In the genomic region with DNA sequence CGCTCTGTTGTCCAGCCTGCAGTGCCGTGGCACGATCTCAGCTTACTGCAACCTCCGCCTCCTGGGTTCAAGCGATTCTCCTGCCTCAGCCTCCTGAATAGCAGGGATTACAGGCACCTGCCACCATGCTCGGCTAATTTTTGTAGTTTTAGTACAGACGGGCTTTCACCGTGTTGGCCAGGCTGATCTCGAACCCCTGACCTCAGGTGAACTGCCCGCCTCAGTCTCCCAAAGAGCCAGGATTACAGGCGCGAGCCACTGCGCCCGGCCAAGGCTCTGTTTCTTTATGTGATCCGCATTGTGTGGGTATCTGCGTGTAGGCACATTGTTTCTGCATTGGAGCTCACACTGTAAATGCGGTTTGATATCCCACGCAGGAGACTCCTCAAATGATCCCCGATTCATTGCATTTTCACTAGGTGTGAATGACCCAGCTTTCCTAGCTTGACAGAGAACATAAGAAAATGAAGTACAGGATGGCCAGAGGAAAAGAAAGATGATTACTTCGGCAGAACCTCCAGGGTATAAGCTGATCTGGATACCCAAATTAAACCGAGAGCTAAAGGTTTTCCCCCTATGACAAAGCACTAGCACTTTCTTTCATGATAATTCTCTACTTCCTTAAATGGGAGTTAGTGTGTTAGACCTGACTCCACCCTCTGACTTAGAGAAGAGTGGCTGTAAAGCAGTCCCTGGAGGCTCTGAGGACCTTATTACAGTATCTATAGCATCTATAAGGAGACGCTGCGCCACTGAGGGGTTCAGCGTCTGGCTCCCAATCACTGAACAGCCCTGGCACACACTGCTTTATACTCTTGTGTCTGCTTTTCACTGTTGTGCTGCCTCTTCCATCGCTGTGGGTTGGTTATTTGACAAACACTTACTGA, we compare ENCODE assay signal across 8 cellular contexts.
DNase-seq lines count a peak whose midpoint lies in the region; ATAC-seq and TF ChIP-seq lines count a peak whose summit lies in the region.

No MANE protein-coding gene starts in this region.

- ATAC-seq in GM18499 (IDR thresholded peaks at IDR 0.05; ENCODE audit: insufficient read depth, unreplicated experiment) = peak; percentile 56
- ATAC-seq in GM21619 (IDR thresholded peaks at IDR 0.05; ENCODE audit: unreplicated experiment) = peak; percentile 67

- no peaks in the 10 kb centered on the region for H3K9me2 ChIP-seq in Loucy (replicated peaks; ENCODE audit: low read depth, low read length)

- H3K9ac ChIP-seq in Loucy (ENCODE audit: low read depth, low read length, poor library complexity, severe bottlenecking) = no peak overlapping the region
- peak overlapping the region; percentile 83 for H3K9ac ChIP-seq in adipocyte (ENCODE audit: low read length)
- H3K9ac ChIP-seq in mucosa of rectum (ENCODE audit: low read depth in 1 of 2, low read length in 2 of 2) = peak overlapping the region in 1 of 2 donors; percentile 52

- H3K9me3 ChIP-seq in Loucy (ENCODE audit: insufficient read depth, low read depth, low read length) (peaks cover 2% of the 10 kb centered on the region; the same call in 1 of the 2 replicates), adipocyte (ENCODE audit: control insufficient read depth, low read length) (no peaks in the 10 kb centered on the region), mucosa of rectum (ENCODE audit: control insufficient read depth in 2 of 2, low read length in 2 of 2) (no peaks in the 10 kb centered on the region)

- no peak overlapping the region for H3K4me2 ChIP-seq in Loucy (ENCODE audit: low read depth, low read length, poor library complexity, severe bottlenecking)

- no peaks in the 10 kb centered on the region for H3F3A ChIP-seq in Loucy (ENCODE audit: low read depth)

- no peak for TF ChIP-seq CTCF in Loucy (conservative IDR thresholded peaks at IDR 0.05; ENCODE audit: low read length)

- H3K36me3 ChIP-seq in Loucy (ENCODE audit: insufficient read depth, low read length) = no peaks in the 10 kb centered on the region
- peaks cover 4% of the 10 kb centered on the region for H3K36me3 ChIP-seq in adipocyte (ENCODE audit: control insufficient read depth, insufficient read depth, low read length, severe bottlenecking)
- peaks cover 0 to 2% of the 10 kb centered on the region in 2 donors for H3K36me3 ChIP-seq in mucosa of rectum (ENCODE audit: control insufficient read depth in 2 of 2, insufficient read depth in 2 of 2, low read length in 2 of 2)

- peak overlapping the region; percentile 14; the same call in 1 of the 2 replicates for H2AFZ ChIP-seq in Loucy (ENCODE audit: low read length)

- H3K27ac ChIP-seq in mucosa of rectum (ENCODE audit: low read depth in 2 of 2, low read length in 2 of 2) = peak overlapping the region; percentile 11 to 87

- no peaks in the 10 kb centered on the region for H3K79me2 ChIP-seq in Loucy (ENCODE audit: insufficient read depth, low read length)

- H3K27me3 ChIP-seq in Loucy (ENCODE audit: insufficient read depth, low read length, poor library complexity, severe bottlenecking) (no peaks in the 10 kb centered on the region), adipocyte (replicated peaks; ENCODE audit: control insufficient read depth, insufficient read depth, low read length) (no peaks in the 10 kb centered on the region), mucosa of rectum (ENCODE audit: control insufficient read depth in 2 of 2, insufficient read depth in 2 of 2, low read length in 2 of 2) (no peaks in the 10 kb centered on the region)

- H4K20me1 ChIP-seq in Loucy (ENCODE audit: insufficient read depth, low read length, poor library complexity, severe bottlenecking) = no peaks in the 10 kb centered on the region

- no peak overlapping the region for H3K4me3 ChIP-seq in Loucy (ENCODE audit: low read length, poor library complexity, severe bottlenecking)
- peak overlapping the region; percentile 71 for H3K4me3 ChIP-seq in adipocyte (ENCODE audit: low read length)
- H3K4me3 ChIP-seq in mucosa of rectum (ENCODE audit: low read length in 2 of 2) = peak overlapping the region in 1 of 2 donors; percentile 49

- H3K4me1 ChIP-seq in Loucy (ENCODE audit: insufficient read depth, low read length, poor library complexity, severe bottlenecking) (peaks cover 27% of the 10 kb centered on the region), adipocyte (ENCODE audit: control insufficient read depth, insufficient read depth, low read length) (peaks cover 52% of the 10 kb centered on the region), mucosa of rectum (ENCODE audit: control insufficient read depth in 2 of 2, insufficient read depth in 2 of 2, low read length in 2 of 2) (peaks cover 16 to 34% of the 10 kb centered on the region in 2 donors)

- peak; percentile 24 for DNase-seq in adipocyte (ENCODE audit: low read depth)
- DNase-seq in activated gamma-delta T cell (lab: John Stamatoyannopoulos, UW) = no peak
- no peak for DNase-seq in superior temporal gyrus (ENCODE audit: extremely low spot score)
- no peak for DNase-seq in NCI-H128 (lab: John Stamatoyannopoulos, UW; ENCODE audit: unreplicated experiment)
